Comparison of ENCODE assay signal across 8 cellular contexts in genomic region chr1:151693057-151693651, GRCh38. TPM values are rescaled to one million over a fixed set of nuclear protein-coding genes. Genes with fewer than 3 reads are reported as not detected.
DNase-seq lines count a peak whose midpoint lies in the region; ATAC-seq and TF ChIP-seq lines count a peak whose summit lies in the region.

No MANE protein-coding gene starts in this region.

- in situ Hi-C loops in GM13977 (cut with MboI; ENCODE audit: low pct_unique_long_range_greater_than_20kb, low sequenced_read_pairs, unreplicated experiment): no loop called here

- H3K36me3 Mint-ChIP-seq in endothelial cell (ENCODE audit: low read depth, unreplicated experiment) (peaks cover 4% of the 10 kb centered on the region), mesothelial cell of epicardium (peaks cover 19% of the 10 kb centered on the region)

- no peaks in the 10 kb centered on the region for H3K9me3 ChIP-seq in parathyroid adenoma (ENCODE audit: control insufficient read depth, low read length)

- no peak for DNase-seq in AG04449 (ENCODE audit: low read depth, low spot score)
- DNase-seq in GM13977 (ENCODE audit: low spot score): no peak
- DNase-seq in NCI-H82 (lab: John Stamatoyannopoulos, UW): peak; percentile 82
- no peak for DNase-seq in endothelial cell (ENCODE audit: low spot score)
- no peak for DNase-seq in mesothelial cell of epicardium (ENCODE audit: low spot score in 2 of 2, unreplicated experiment in 2 of 2)
- DNase-seq in activated effector memory CD4-positive, alpha-beta T cell treated with anti-CD3 and anti-CD28 coated beads, Interleukin-2, amount 50 U/mL, for 16 hours: no peak

- H3K79me2 ChIP-seq in parathyroid adenoma: no peaks in the 10 kb centered on the region

- H3K4me1 Mint-ChIP-seq in endothelial cell (ENCODE audit: unreplicated experiment) (peaks cover 25% of the 10 kb centered on the region), mesothelial cell of epicardium (no peaks in the 10 kb centered on the region)

- POLR2A ChIA-PET in AG04449 (lab: Yijun Ruan, JAX): no interaction called here

- no peak overlapping the region for H3K9ac ChIP-seq in parathyroid adenoma

- no peaks in the 10 kb centered on the region for H3K4me1 ChIP-seq in parathyroid adenoma

- H3K4me3 Mint-ChIP-seq in endothelial cell (ENCODE audit: unreplicated experiment) (peak overlapping the region; percentile 3), mesothelial cell of epicardium (no peak overlapping the region)

- no peaks in the 10 kb centered on the region for H3K9me3 Mint-ChIP-seq in endothelial cell (ENCODE audit: unreplicated experiment)
- no peaks in the 10 kb centered on the region for H3K9me3 Mint-ChIP-seq in mesothelial cell of epicardium

- no peak overlapping the region for H3K27ac ChIP-seq in parathyroid adenoma

- no peak for ATAC-seq in GM21381 (IDR thresholded peaks at IDR 0.05; ENCODE audit: unreplicated experiment)

- no peaks in the 10 kb centered on the region for H3K36me3 ChIP-seq in parathyroid adenoma (ENCODE audit: control insufficient read depth, insufficient read depth, low read length)

- H3K27me3 ChIP-seq in parathyroid adenoma (ENCODE audit: control insufficient read depth, insufficient read depth, low read length): no peaks in the 10 kb centered on the region

- H3K27me3 Mint-ChIP-seq in endothelial cell (ENCODE audit: unreplicated experiment) (peaks cover 2% of the 10 kb centered on the region), mesothelial cell of epicardium (ENCODE audit: low read depth) (no peaks in the 10 kb centered on the region)

- H3K4me3 ChIP-seq in AG04449 (ENCODE audit: low read depth, low read length) (no peak overlapping the region), parathyroid adenoma (ENCODE audit: low read depth, low read length) (no peak overlapping the region)

- TF ChIP-seq CTCF in AG04449 (IDR thresholded peaks at IDR 0.05; ENCODE audit: insufficient read depth, low read length, missing control alignments) (peak; percentile 65), GM13977 (IDR thresholded peaks at IDR 0.05; ENCODE audit: extremely low read depth, insufficient read depth, missing control alignments) (peak; percentile 46), endothelial cell (IDR thresholded peaks at IDR 0.05; ENCODE audit: unreplicated experiment) (no peak), parathyroid adenoma (IDR thresholded peaks at IDR 0.05) (peak; percentile 48), mesothelial cell of epicardium (IDR thresholded peaks at IDR 0.05; ENCODE audit: unreplicated experiment) (no peak)

- H3K4me2 ChIP-seq in parathyroid adenoma (ENCODE audit: low read length): no peak overlapping the region

- CTCF ChIA-PET in AG04449 (lab: Yijun Ruan, JAX): interaction anchor here (0.7 to 4.1 kb wide), 30 partner anchors 8 to 308 kb away, joined by 3 to 33 read pairs (median 4); partner anchors contain the start of genes CELF3, MRPL9 and RIIAD1

- H2AFZ ChIP-seq in parathyroid adenoma: no peak overlapping the region

- H3K27ac Mint-ChIP-seq in endothelial cell (ENCODE audit: unreplicated experiment): peak overlapping the region; percentile 94
- H3K27ac Mint-ChIP-seq in mesothelial cell of epicardium: no peak overlapping the region

RNA-seq across cellular contexts. Expression of gene CELF3, which starts 23.4 kb away (rescaled TPM):
- total RNA-seq in endothelial cell (ENCODE audit: unreplicated experiment) (not detected), mesothelial cell of epicardium (0.88 to 1.2 TPM (median 1.1 TPM) in 3 replicates)

RNA-seq across cellular contexts. Expression of gene RIIAD1, which starts 28.2 kb away (rescaled TPM):
- not detected for total RNA-seq in endothelial cell (ENCODE audit: unreplicated experiment)
- total RNA-seq in mesothelial cell of epicardium: not detected in 3 replicates

Comparison
In these comparisons a context has a peak if more than half of its experiments do, and no peak if none do; other contexts are left out.
1. CTCF ChIP-seq: peak in AG04449 (single experiment), GM13977 (single experiment) and parathyroid adenoma (single experiment); none in endothelial cell (single experiment) and mesothelial cell of epicardium (single experiment).